In genomic region chr11:78262710-78263109, GRCh38 we compare ENCODE assay signal across 22 cellular contexts.
"Had no signal": no experiment of that assay in that cellular context is flagged by ENCODE, and none has a peak within 500 bp of the region (broad histone marks: within the 10 kb centered on the region; RNA-seq: fewer than 3 reads in every experiment).

No MANE protein-coding gene starts in this region.

- H3K27ac Mint-ChIP-seq: activated CD4-positive, alpha-beta T cell treated with anti-CD3 and anti-CD28 coated beads, Interleukin-2, amount 10 ng/mL, durations not matched to agents 7 days and 5 days; activated CD8-positive, alpha-beta T cell treated with anti-CD3 and anti-CD28 coated beads, Interleukin-2, amount 10 ng/mL, durations not matched to agents 7 days and 5 days; activated naive CD4-positive, alpha-beta T cell treated with anti-CD3 and anti-CD28 coated beads, Interleukin-2, amount 50 U/mL, for 24 hours; dendritic cell treated with granulocyte-macrophage colony-stimulating factor and Interleukin-4, amounts not matched to agents 40 ng/mL and 50 ng/mL, for 4 days; stimulated activated naive B cell treated with anti-CD40 and anti-IgM and Interleukin-4, amounts not matched to agents 10 μg/mL and 1 μg/mL and 100 μg/mL, for 72 hours had no signal

- H3K36me3 Mint-ChIP-seq: activated naive CD4-positive, alpha-beta T cell treated with anti-CD3 and anti-CD28 coated beads, Interleukin-2, amount 50 U/mL, for 24 hours; naive B cell had no signal

- H3K36me3 ChIP-seq: adrenal gland, left lung, ovary, right lobe of liver had no signal

- DNase-seq: activated CD4-positive, alpha-beta T cell treated with anti-CD3 and anti-CD28 coated beads, Interleukin-2, amount 10 ng/mL, durations not matched to agents 7 days and 5 days; activated CD8-positive, alpha-beta memory T cell treated with anti-CD3 and anti-CD28 coated beads, Interleukin-2, amount 50 U/mL, for 4 hours; activated CD8-positive, alpha-beta T cell treated with anti-CD3 and anti-CD28 coated beads, Interleukin-2, amount 10 ng/mL, durations not matched to agents 7 days and 5 days; activated gamma-delta T cell; activated T-cell treated with anti-CD3 and anti-CD28 coated beads, Interleukin-2, amount 50 U/mL, for 4 hours; adrenal gland; effector CD8-positive, alpha-beta T cell; hippocampal formation; kidney; left lung; mucosa of descending colon; naive B cell; ovary; right lobe of liver; stimulated activated naive B cell treated with anti-CD40 and anti-IgM and Interleukin-4, amounts not matched to agents 10 μg/mL and 1 μg/mL and 100 μg/mL, for 72 hours; T-helper 1 cell; T1000 had no signal

- H3K4me1 Mint-ChIP-seq: activated naive CD4-positive, alpha-beta T cell treated with anti-CD3 and anti-CD28 coated beads, Interleukin-2, amount 50 U/mL, for 24 hours had no signal

- H3K27me3 ChIP-seq: adrenal gland, left lung, ovary, right lobe of liver had no signal

- H3K27me3 Mint-ChIP-seq: activated CD4-positive, alpha-beta T cell treated with anti-CD3 and anti-CD28 coated beads, Interleukin-2, amount 10 ng/mL, durations not matched to agents 7 days and 5 days; activated naive CD4-positive, alpha-beta T cell treated with anti-CD3 and anti-CD28 coated beads, Interleukin-2, amount 50 U/mL, for 24 hours; dendritic cell treated with granulocyte-macrophage colony-stimulating factor and Interleukin-4, amounts not matched to agents 40 ng/mL and 50 ng/mL, for 4 days; naive B cell; stimulated activated naive B cell treated with anti-CD40 and anti-IgM and Interleukin-4, amounts not matched to agents 10 μg/mL and 1 μg/mL and 100 μg/mL, for 72 hours had no signal

- H3K4me3 ChIP-seq: adrenal gland, left lung, mucosa of descending colon, ovary, right lobe of liver had no signal

- ATAC-seq: activated CD4-positive, CD25-positive, alpha-beta regulatory T cell treated with anti-CD3 and anti-CD28 coated beads, Interleukin-2, amount 50 U/mL, for 24 hours; activated CD8-positive, alpha-beta T cell treated with anti-CD3 and anti-CD28 coated beads, Interleukin-2, amount 10 ng/mL, durations not matched to agents 7 days and 5 days; activated T-cell treated with anti-CD3 and anti-CD28 coated beads, Interleukin-2, amount 50 U/mL, for 4 hours; esophagus mucosa; left lung; mucosa of descending colon; right lobe of liver; stimulated activated naive B cell treated with anti-CD40 and anti-IgM and Interleukin-4, amounts not matched to agents 10 μg/mL and 1 μg/mL and 100 μg/mL, for 72 hours had no signal

- H3K9me3 ChIP-seq: adrenal gland, left lung, mucosa of descending colon, ovary, right lobe of liver had no signal

- FAIRE-seq: bronchial epithelial cell, kidney had no signal

- H3K27ac ChIP-seq: adrenal gland, left lung, ovary, right lobe of liver had no signal

- H3K9me3 Mint-ChIP-seq: activated CD4-positive, alpha-beta T cell treated with anti-CD3 and anti-CD28 coated beads, Interleukin-2, amount 10 ng/mL, durations not matched to agents 7 days and 5 days; activated naive CD4-positive, alpha-beta T cell treated with anti-CD3 and anti-CD28 coated beads, Interleukin-2, amount 50 U/mL, for 24 hours; activated T-cell treated with anti-CD3 and anti-CD28 coated beads, Interleukin-2, amount 50 U/mL, for 4 hours; dendritic cell treated with granulocyte-macrophage colony-stimulating factor and Interleukin-4, amounts not matched to agents 40 ng/mL and 50 ng/mL, for 4 days; naive B cell; stimulated activated naive B cell treated with anti-CD40 and anti-IgM and Interleukin-4, amounts not matched to agents 10 μg/mL and 1 μg/mL and 100 μg/mL, for 72 hours had no signal

- H3K4me3 Mint-ChIP-seq: activated CD4-positive, alpha-beta T cell treated with anti-CD3 and anti-CD28 coated beads, Interleukin-2, amount 10 ng/mL, durations not matched to agents 7 days and 5 days; activated CD8-positive, alpha-beta T cell treated with anti-CD3 and anti-CD28 coated beads, Interleukin-2, amount 10 ng/mL, durations not matched to agents 7 days and 5 days; activated naive CD4-positive, alpha-beta T cell treated with anti-CD3 and anti-CD28 coated beads, Interleukin-2, amount 50 U/mL, for 24 hours; activated T-cell treated with anti-CD3 and anti-CD28 coated beads, Interleukin-2, amount 50 U/mL, for 4 hours; dendritic cell treated with granulocyte-macrophage colony-stimulating factor and Interleukin-4, amounts not matched to agents 40 ng/mL and 50 ng/mL, for 4 days; naive B cell; stimulated activated naive B cell treated with anti-CD40 and anti-IgM and Interleukin-4, amounts not matched to agents 10 μg/mL and 1 μg/mL and 100 μg/mL, for 72 hours had no signal
